Comparison of ENCODE assay signal across 12 cellular contexts in the genomic region with DNA sequence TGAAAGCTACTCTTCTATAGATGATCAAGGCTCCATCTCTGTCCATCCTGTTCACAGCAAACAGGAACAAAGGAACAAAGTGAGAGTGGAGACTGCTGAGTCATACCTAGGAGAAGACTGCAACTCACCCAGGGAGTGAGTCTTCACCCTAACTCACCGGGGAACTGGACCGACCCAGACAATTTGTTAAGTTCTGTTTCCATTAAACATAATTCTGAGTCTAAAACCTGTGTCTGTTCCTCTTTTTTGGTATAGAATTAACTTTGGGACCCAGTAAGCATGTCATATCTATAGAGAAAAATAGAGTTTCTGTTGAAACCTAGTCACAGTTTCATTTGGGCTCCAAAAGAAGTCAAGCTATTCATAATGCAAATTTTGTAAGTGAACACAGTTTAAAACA. TPM values are rescaled to one million over a fixed set of nuclear protein-coding genes. Genes with fewer than 3 reads are reported as not detected.
DNase-seq lines count a peak whose midpoint lies in the region; ATAC-seq and TF ChIP-seq lines count a peak whose summit lies in the region.
"Had no signal": no experiment of that assay in that cellular context is flagged by ENCODE, and none has a peak within 500 bp of the region (broad histone marks: within the 10 kb centered on the region; RNA-seq: fewer than 3 reads in every experiment).

No MANE protein-coding gene starts in this region.

- H3K4me3 ChIP-seq in choroid plexus epithelial cell (ENCODE audit: low read depth, low read length) (no peak overlapping the region), lower lobe of right lung (no peak overlapping the region)
- H3K4me3 ChIP-seq: vagina had no signal

- no peaks in the 10 kb centered on the region for H3K27me3 ChIP-seq in lower lobe of right lung (ENCODE audit: low read depth)
- H3K27me3 ChIP-seq: vagina had no signal

- DNase-seq in choroid plexus epithelial cell (ENCODE audit: low read depth) (peak; percentile 62), posterior cingulate gyrus (no peak), H4 (ENCODE audit: low spot score) (no peak), lower lobe of right lung (no peak)
- DNase-seq: effector memory CD4-positive, alpha-beta T cell; NCI-H524 had no signal

- no peak for TF ChIP-seq CTCF in choroid plexus epithelial cell (conservative IDR thresholded peaks at IDR 0.05; ENCODE audit: low read depth, low read length)
- no peak for TF ChIP-seq CTCF in lower lobe of right lung (IDR thresholded peaks at IDR 0.05)

- no peaks in the 10 kb centered on the region for H3K9me3 ChIP-seq in lower lobe of right lung
- H3K9me3 ChIP-seq: vagina had no signal

- intact Hi-C loops in posterior cingulate gyrus (cut with DNase I) (no loop called here), lower lobe of right lung (cut with DNase I) (no loop called here)

- no peaks in the 10 kb centered on the region for H3K36me3 ChIP-seq in lower lobe of right lung

- peak; percentile 82 for ATAC-seq in GM18511 (IDR thresholded peaks at IDR 0.05; ENCODE audit: unreplicated experiment)
- peak; percentile 78 for ATAC-seq in GM21723 (IDR thresholded peaks at IDR 0.05; ENCODE audit: unreplicated experiment)
- ATAC-seq in HG03354 (IDR thresholded peaks at IDR 0.05; ENCODE audit: poor library complexity, severe bottlenecking, unreplicated experiment): peak; percentile 85
- ATAC-seq in HG03039 (IDR thresholded peaks at IDR 0.05; ENCODE audit: unreplicated experiment): no peak
- ATAC-seq in lower lobe of right lung: no peak

- H3K27ac ChIP-seq in lower lobe of right lung: no peak overlapping the region
- H3K27ac ChIP-seq: vagina had no signal

- no peaks in the 10 kb centered on the region for H3K4me1 ChIP-seq in lower lobe of right lung

RNA-seq across cellular contexts. Expression of gene CCDC80, which starts 21.6 kb away (rescaled TPM):
- total RNA-seq in H4 (2014; rRNA removed; shearing (Covaris generic)): 31.7 and 61.0 TPM in 2 replicates
- total RNA-seq in lower lobe of right lung: 148 TPM
- total RNA-seq: T-helper 2 cell treated with Interferon-gamma antibody and Interleukin-4, amounts not matched to agents 100 ng/mL and 5 ng/mL, for 36 hours had no signal

RNA-seq across cellular contexts. Expression of gene SLC35A5, which starts 57.5 kb away (rescaled TPM):
- 40.4 and 44.3 TPM in 2 replicates for total RNA-seq in H4 (2014; rRNA removed; shearing (Covaris generic))
- total RNA-seq in lower lobe of right lung: 37.4 TPM

RNA-seq across cellular contexts. Expression of gene ATG3, which starts 57.5 kb away (rescaled TPM):
- 57.4 and 74.9 TPM in 2 replicates for total RNA-seq in H4 (2014; rRNA removed; shearing (Covaris generic))
- total RNA-seq in lower lobe of right lung: 58.4 TPM

Comparison
In these comparisons a context has a peak if more than half of its experiments do, and no peak if none do; other contexts are left out.
1. ATAC-seq: peak in GM18511 (single experiment), GM21723 (single experiment) and HG03354 (single experiment); none in HG03039 (single experiment) and lower lobe of right lung (0 of 2).